1 cellular context compared by ENCODE assay signal in the genomic region with DNA sequence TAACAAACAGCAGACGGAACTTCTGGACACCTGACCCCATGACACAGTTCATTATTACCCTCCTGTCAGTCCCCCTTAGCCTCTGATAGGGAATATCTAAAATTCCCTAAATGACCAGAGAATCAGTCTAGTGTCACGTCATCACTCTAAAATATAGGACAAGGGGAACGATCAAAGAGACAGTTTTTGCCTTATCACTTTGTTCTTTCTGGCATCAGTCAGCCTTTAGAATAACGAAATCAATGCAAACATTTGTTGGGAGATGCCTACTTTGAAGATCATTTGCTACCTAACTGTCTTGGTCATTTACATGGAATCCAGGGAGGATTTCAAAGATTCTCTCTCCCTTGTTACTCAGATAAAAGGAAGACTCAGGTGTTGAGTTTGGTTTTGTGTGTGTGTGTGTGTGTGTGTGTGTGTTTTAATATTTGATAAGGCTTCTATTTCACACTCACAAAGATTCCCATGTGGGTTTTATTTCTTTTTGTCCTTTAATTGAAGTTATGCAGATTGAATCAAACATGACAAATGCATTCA.
A peak's percentile ranks its signal among the peaks of the same experiment; 100 is the strongest.
TF ChIP-seq lines count a peak whose summit lies in the region.

No MANE protein-coding gene starts in this region.

TF ChIP-seq in HepG2, 621 proteins besides CTCF, POLR2A, EP300 and RAD21 (continued from another document and continues in another):
- peak; percentile 69 for TF ChIP-seq TEAD3 (CRISPR knock-in tag; optimal IDR thresholded peaks at IDR 0.05; ENCODE audit: borderline replicate concordance)
- TF ChIP-seq, protein P1, sequence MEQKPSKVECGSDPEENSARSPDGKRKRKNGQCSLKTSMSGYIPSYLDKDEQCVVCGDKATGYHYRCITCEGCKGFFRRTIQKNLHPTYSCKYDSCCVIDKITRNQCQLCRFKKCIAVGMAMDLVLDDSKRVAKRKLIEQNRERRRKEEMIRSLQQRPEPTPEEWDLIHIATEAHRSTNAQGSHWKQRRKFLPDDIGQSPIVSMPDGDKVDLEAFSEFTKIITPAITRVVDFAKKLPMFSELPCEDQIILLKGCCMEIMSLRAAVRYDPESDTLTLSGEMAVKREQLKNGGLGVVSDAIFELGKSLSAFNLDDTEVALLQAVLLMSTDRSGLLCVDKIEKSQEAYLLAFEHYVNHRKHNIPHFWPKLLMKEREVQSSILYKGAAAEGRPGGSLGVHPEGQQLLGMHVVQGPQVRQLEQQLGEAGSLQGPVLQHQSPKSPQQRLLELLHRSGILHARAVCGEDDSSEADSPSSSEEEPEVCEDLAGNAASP (CRISPR knock-in tag; IDR thresholded peaks at IDR 0.05; ENCODE audit: borderline replicate concordance): peak; percentile 51; the same call in 1 of the 2 replicates
- TF ChIP-seq, protein P2, sequence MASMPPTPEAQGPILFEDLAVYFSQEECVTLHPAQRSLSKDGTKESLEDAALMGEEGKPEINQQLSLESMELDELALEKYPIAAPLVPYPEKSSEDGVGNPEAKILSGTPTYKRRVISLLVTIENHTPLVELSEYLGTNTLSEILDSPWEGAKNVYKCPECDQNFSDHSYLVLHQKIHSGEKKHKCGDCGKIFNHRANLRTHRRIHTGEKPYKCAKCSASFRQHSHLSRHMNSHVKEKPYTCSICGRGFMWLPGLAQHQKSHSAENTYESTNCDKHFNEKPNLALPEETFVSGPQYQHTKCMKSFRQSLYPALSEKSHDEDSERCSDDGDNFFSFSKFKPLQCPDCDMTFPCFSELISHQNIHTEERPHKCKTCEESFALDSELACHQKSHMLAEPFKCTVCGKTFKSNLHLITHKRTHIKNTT (CRISPR knock-in tag; IDR thresholded peaks at IDR 0.05): no peak
- TF ChIP-seq ZNF644 (CRISPR knock-in tag; IDR thresholded peaks at IDR 0.05; ENCODE audit: low read depth): peak; percentile 34; the same call in 1 of the 2 replicates
- 0 out of 2 replicates have a peak, but pooled peaks have one; percentile 16 for TF ChIP-seq FOXK1 (CRISPR knock-in tag; IDR thresholded peaks at IDR 0.05; ENCODE audit: borderline replicate concordance, low read depth)
- no peak for TF ChIP-seq CHCHD3 (CRISPR knock-in tag; IDR thresholded peaks at IDR 0.05)
- TF ChIP-seq FOXA3 (CRISPR knock-in tag; IDR thresholded peaks at IDR 0.05): peak; percentile 79
- TF ChIP-seq, protein P3, sequence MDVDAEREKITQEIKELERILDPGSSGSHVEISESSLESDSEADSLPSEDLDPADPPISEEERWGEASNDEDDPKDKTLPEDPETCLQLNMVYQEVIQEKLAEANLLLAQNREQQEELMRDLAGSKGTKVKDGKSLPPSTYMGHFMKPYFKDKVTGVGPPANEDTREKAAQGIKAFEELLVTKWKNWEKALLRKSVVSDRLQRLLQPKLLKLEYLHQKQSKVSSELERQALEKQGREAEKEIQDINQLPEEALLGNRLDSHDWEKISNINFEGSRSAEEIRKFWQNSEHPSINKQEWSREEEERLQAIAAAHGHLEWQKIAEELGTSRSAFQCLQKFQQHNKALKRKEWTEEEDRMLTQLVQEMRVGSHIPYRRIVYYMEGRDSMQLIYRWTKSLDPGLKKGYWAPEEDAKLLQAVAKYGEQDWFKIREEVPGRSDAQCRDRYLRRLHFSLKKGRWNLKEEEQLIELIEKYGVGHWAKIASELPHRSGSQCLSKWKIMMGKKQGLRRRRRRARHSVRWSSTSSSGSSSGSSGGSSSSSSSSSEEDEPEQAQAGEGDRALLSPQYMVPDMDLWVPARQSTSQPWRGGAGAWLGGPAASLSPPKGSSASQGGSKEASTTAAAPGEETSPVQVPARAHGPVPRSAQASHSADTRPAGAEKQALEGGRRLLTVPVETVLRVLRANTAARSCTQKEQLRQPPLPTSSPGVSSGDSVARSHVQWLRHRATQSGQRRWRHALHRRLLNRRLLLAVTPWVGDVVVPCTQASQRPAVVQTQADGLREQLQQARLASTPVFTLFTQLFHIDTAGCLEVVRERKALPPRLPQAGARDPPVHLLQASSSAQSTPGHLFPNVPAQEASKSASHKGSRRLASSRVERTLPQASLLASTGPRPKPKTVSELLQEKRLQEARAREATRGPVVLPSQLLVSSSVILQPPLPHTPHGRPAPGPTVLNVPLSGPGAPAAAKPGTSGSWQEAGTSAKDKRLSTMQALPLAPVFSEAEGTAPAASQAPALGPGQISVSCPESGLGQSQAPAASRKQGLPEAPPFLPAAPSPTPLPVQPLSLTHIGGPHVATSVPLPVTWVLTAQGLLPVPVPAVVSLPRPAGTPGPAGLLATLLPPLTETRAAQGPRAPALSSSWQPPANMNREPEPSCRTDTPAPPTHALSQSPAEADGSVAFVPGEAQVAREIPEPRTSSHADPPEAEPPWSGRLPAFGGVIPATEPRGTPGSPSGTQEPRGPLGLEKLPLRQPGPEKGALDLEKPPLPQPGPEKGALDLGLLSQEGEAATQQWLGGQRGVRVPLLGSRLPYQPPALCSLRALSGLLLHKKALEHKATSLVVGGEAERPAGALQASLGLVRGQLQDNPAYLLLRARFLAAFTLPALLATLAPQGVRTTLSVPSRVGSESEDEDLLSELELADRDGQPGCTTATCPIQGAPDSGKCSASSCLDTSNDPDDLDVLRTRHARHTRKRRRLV (CRISPR knock-in tag; IDR thresholded peaks at IDR 0.05): no peak
- TF ChIP-seq CEBPB (IDR thresholded peaks at IDR 0.05; ENCODE audit: borderline replicate concordance, low read depth, low read length): peak; percentile 12; the same call in 1 of the 2 replicates
- TF ChIP-seq SAP130 (CRISPR knock-in tag; IDR thresholded peaks at IDR 0.05; ENCODE audit: low read depth): peak; percentile 64
- peak; percentile 41; the same call in 1 of the 2 replicates for TF ChIP-seq FOXO1 (CRISPR knock-in tag; IDR thresholded peaks at IDR 0.05)
- TF ChIP-seq, protein P4, sequence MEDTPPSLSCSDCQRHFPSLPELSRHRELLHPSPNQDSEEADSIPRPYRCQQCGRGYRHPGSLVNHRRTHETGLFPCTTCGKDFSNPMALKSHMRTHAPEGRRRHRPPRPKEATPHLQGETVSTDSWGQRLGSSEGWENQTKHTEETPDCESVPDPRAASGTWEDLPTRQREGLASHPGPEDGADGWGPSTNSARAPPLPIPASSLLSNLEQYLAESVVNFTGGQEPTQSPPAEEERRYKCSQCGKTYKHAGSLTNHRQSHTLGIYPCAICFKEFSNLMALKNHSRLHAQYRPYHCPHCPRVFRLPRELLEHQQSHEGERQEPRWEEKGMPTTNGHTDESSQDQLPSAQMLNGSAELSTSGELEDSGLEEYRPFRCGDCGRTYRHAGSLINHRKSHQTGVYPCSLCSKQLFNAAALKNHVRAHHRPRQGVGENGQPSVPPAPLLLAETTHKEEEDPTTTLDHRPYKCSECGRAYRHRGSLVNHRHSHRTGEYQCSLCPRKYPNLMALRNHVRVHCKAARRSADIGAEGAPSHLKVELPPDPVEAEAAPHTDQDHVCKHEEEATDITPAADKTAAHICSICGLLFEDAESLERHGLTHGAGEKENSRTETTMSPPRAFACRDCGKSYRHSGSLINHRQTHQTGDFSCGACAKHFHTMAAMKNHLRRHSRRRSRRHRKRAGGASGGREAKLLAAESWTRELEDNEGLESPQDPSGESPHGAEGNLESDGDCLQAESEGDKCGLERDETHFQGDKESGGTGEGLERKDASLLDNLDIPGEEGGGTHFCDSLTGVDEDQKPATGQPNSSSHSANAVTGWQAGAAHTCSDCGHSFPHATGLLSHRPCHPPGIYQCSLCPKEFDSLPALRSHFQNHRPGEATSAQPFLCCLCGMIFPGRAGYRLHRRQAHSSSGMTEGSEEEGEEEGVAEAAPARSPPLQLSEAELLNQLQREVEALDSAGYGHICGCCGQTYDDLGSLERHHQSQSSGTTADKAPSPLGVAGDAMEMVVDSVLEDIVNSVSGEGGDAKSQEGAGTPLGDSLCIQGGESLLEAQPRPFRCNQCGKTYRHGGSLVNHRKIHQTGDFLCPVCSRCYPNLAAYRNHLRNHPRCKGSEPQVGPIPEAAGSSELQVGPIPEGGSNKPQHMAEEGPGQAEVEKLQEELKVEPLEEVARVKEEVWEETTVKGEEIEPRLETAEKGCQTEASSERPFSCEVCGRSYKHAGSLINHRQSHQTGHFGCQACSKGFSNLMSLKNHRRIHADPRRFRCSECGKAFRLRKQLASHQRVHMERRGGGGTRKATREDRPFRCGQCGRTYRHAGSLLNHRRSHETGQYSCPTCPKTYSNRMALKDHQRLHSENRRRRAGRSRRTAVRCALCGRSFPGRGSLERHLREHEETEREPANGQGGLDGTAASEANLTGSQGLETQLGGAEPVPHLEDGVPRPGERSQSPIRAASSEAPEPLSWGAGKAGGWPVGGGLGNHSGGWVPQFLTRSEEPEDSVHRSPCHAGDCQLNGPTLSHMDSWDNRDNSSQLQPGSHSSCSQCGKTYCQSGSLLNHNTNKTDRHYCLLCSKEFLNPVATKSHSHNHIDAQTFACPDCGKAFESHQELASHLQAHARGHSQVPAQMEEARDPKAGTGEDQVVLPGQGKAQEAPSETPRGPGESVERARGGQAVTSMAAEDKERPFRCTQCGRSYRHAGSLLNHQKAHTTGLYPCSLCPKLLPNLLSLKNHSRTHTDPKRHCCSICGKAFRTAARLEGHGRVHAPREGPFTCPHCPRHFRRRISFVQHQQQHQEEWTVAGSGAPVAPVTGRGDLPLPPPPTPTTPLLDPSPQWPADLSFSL (CRISPR knock-in tag; IDR thresholded peaks at IDR 0.05): peak; percentile 86; the same call in 1 of the 2 replicates
- TF ChIP-seq, protein P5, sequence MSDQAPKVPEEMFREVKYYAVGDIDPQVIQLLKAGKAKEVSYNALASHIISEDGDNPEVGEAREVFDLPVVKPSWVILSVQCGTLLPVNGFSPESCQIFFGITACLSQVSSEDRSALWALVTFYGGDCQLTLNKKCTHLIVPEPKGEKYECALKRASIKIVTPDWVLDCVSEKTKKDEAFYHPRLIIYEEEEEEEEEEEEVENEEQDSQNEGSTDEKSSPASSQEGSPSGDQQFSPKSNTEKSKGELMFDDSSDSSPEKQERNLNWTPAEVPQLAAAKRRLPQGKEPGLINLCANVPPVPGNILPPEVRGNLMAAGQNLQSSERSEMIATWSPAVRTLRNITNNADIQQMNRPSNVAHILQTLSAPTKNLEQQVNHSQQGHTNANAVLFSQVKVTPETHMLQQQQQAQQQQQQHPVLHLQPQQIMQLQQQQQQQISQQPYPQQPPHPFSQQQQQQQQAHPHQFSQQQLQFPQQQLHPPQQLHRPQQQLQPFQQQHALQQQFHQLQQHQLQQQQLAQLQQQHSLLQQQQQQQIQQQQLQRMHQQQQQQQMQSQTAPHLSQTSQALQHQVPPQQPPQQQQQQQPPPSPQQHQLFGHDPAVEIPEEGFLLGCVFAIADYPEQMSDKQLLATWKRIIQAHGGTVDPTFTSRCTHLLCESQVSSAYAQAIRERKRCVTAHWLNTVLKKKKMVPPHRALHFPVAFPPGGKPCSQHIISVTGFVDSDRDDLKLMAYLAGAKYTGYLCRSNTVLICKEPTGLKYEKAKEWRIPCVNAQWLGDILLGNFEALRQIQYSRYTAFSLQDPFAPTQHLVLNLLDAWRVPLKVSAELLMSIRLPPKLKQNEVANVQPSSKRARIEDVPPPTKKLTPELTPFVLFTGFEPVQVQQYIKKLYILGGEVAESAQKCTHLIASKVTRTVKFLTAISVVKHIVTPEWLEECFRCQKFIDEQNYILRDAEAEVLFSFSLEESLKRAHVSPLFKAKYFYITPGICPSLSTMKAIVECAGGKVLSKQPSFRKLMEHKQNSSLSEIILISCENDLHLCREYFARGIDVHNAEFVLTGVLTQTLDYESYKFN (CRISPR knock-in tag; conservative IDR thresholded peaks at IDR 0.05): peak; percentile 90
- peak; percentile 80 for TF ChIP-seq BCL6 (CRISPR knock-in tag; IDR thresholded peaks at IDR 0.05)
- TF ChIP-seq NFE2L2 (IDR thresholded peaks at IDR 0.05; ENCODE audit: low read length): peak; percentile 16; the same call in 1 of the 2 replicates
- peak; percentile 71; the same call in 1 of the 2 replicates for TF ChIP-seq HMG20B (CRISPR knock-in tag; conservative IDR thresholded peaks at IDR 0.05)
- no peak for TF ChIP-seq ZNF136 (CRISPR knock-in tag; IDR thresholded peaks at IDR 0.05; ENCODE audit: low read depth)
- 0 out of 2 replicates have a peak, but pooled peaks have one; percentile 51 for TF ChIP-seq ZNF317 (CRISPR knock-in tag; IDR thresholded peaks at IDR 0.05)
- peak; percentile 95 for TF ChIP-seq NCOA2 (CRISPR knock-in tag; IDR thresholded peaks at IDR 0.05)
- no peak for TF ChIP-seq ZNF253 (CRISPR knock-in tag; IDR thresholded peaks at IDR 0.05; ENCODE audit: borderline replicate concordance)
- TF ChIP-seq THYN1 (CRISPR knock-in tag; IDR thresholded peaks at IDR 0.05; ENCODE audit: borderline replicate concordance, low read depth): no peak
- no peak for TF ChIP-seq ZNF570 (CRISPR knock-in tag; IDR thresholded peaks at IDR 0.05; ENCODE audit: borderline replicate concordance)
- TF ChIP-seq, protein P6, sequence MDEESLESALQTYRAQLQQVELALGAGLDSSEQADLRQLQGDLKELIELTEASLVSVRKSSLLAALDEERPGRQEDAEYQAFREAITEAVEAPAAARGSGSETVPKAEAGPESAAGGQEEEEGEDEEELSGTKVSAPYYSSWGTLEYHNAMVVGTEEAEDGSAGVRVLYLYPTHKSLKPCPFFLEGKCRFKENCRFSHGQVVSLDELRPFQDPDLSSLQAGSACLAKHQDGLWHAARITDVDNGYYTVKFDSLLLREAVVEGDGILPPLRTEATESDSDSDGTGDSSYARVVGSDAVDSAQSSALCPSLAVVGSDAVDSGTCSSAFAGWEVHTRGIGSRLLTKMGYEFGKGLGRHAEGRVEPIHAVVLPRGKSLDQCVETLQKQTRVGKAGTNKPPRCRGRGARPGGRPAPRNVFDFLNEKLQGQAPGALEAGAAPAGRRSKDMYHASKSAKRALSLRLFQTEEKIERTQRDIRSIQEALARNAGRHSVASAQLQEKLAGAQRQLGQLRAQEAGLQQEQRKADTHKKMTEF (CRISPR knock-in tag; IDR thresholded peaks at IDR 0.05): peak; percentile 70
- TF ChIP-seq, protein P7, sequence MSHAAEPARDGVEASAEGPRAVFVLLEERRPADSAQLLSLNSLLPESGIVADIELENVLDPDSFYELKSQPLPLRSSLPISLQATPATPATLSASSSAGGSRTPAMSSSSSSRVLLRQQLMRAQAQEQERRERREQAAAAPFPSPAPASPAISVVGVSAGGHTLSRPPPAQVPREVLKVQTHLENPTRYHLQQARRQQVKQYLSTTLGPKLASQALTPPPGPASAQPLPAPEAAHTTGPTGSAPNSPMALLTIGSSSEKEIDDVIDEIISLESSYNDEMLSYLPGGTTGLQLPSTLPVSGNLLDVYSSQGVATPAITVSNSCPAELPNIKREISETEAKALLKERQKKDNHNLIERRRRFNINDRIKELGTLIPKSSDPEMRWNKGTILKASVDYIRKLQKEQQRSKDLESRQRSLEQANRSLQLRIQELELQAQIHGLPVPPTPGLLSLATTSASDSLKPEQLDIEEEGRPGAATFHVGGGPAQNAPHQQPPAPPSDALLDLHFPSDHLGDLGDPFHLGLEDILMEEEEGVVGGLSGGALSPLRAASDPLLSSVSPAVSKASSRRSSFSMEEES (CRISPR knock-in tag; IDR thresholded peaks at IDR 0.05): peak; percentile 67; the same call in 1 of the 2 replicates
- TF ChIP-seq BRCA1 (CRISPR knock-in tag; IDR thresholded peaks at IDR 0.05): no peak
- TF ChIP-seq CREM (IDR thresholded peaks at IDR 0.05): peak; percentile 97
- TF ChIP-seq CREM (CRISPR knock-in tag; IDR thresholded peaks at IDR 0.05): no peak
- peak; percentile 69 for TF ChIP-seq CEBPG (CRISPR knock-in tag; IDR thresholded peaks at IDR 0.05)
- TF ChIP-seq MAFF (IDR thresholded peaks at IDR 0.05; ENCODE audit: low read depth, low read length): 0 out of 2 replicates have a peak, but pooled peaks have one; percentile 19
- 0 out of 2 replicates have a peak, but pooled peaks have one; percentile 10 for TF ChIP-seq HNF4G (IDR thresholded peaks at IDR 0.05; ENCODE audit: borderline replicate concordance, low read depth, low read length)
- TF ChIP-seq HNF4G (CRISPR knock-in tag; IDR thresholded peaks at IDR 0.05; ENCODE audit: borderline replicate concordance, low read depth): no peak
- TF ChIP-seq ZSCAN29 (CRISPR knock-in tag; conservative IDR thresholded peaks at IDR 0.05): no peak
- peak; percentile 94 for TF ChIP-seq TBX3 (IDR thresholded peaks at IDR 0.05; ENCODE audit: borderline replicate concordance)
- TF ChIP-seq MIER3 (CRISPR knock-in tag; IDR thresholded peaks at IDR 0.05; ENCODE audit: borderline replicate concordance): peak; percentile 38; the same call in 1 of the 2 replicates
